ENCODE assay signal across 7 cellular contexts in the genomic region with DNA sequence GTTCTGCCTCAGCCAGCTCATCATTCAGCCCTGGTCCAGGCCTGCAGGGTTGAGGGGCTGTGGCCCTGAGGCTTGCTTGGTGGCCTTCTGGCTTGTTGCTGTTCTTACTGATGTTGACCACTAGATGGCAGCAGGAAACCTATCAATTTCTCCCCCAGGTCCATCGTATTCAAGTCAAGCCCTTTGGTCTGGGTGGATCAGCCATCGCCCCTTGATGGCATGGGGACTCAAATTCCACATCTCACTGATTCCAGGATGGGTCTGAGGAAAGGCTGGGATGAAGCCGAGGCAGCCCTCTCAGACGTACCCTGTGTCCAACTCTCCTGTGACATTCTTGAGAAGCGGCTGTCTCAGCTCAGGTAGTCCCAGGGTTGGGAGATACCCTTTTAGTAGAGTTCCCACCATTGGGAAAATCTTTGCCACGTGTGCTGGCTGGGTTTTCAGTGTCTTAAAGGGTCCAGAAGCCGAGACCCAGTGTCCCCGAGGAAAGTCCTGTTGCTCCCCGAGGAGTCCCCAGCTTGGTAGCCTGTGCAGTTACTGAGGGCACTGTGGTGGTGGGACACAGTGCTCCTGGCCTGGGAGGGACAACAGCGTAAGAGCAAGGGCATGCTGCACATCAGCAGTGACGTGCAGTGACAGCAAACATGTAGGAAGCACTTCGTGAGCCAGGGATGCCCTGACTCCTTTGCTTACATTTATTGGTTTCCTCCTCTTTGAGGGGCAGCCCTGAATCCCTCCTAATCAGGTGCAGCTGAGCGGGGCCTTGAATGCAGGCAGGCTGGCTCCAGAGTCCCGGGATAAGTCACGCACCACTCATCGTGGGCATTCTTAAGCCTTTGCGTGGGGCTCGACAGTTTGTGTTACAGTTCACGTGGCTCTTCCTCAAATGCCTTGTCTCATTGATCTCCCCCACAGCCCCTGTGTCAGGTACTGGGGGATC. TPM values are rescaled to one million over a fixed set of nuclear protein-coding genes. Genes with fewer than 3 reads are reported as not detected.
DNase-seq lines count a peak whose midpoint lies in the region; ATAC-seq, FAIRE-seq and TF ChIP-seq lines count a peak whose summit lies in the region.

No MANE protein-coding gene starts in this region.

- H3K4me3 Mint-ChIP-seq in astrocyte (ENCODE audit: unreplicated experiment), result no peak overlapping the region

- no peaks in the 10 kb centered on the region for H3K9me2 ChIP-seq in hepatocyte (replicated peaks; ENCODE audit: insufficient read depth)

- WGBS in hepatocyte (ENCODE audit: low lambda C conversion rate, missing lambda C conversion rate), result 80% methylated on average over 19 of the region's 19 CpGs
- WGBS in sigmoid colon, 2 donors, result 74% methylated on average over 19 of the region's 19 CpGs

- H3K79me2 ChIP-seq in astrocyte (ENCODE audit: insufficient read depth, low read length) (peaks cover 33% of the 10 kb centered on the region), hepatocyte (peaks cover 2% of the 10 kb centered on the region)

- FAIRE-seq in astrocyte (lab: Jason Lieb, UNC), result peak; percentile 80

- H3K4me3 ChIP-seq in GM06990 (replicated peaks; ENCODE audit: low read depth, low read length), result no peak overlapping the region
- no peak overlapping the region for H3K4me3 ChIP-seq in SJSA1
- no peak overlapping the region for H3K4me3 ChIP-seq in astrocyte (ENCODE audit: insufficient read depth, low read depth, low read length)
- H3K4me3 ChIP-seq in hepatocyte, result no peak overlapping the region
- H3K4me3 ChIP-seq in sigmoid colon, result no peak overlapping the region

- H3K36me3 ChIP-seq in GM06990 (ENCODE audit: control insufficient read depth, insufficient read depth, low read length) (no peaks in the 10 kb centered on the region), SJSA1 (no peaks in the 10 kb centered on the region), astrocyte (ENCODE audit: insufficient read depth, low read length) (no peaks in the 10 kb centered on the region), hepatocyte (replicated peaks; ENCODE audit: insufficient read depth, low read depth) (no peaks in the 10 kb centered on the region), sigmoid colon (no peaks in the 10 kb centered on the region)

- H3K27ac ChIP-seq in SJSA1 (no peak overlapping the region), astrocyte (ENCODE audit: low read depth, low read length) (no peak overlapping the region), hepatocyte (no peak overlapping the region), sigmoid colon (no peak overlapping the region)

- no peak for TF ChIP-seq POLR2A in sigmoid colon (IDR thresholded peaks at IDR 0.05)

- ATAC-seq in HG03039 (IDR thresholded peaks at IDR 0.05; ENCODE audit: unreplicated experiment), result no peak

- H3K27me3 ChIP-seq in GM06990 (replicated peaks; ENCODE audit: control insufficient read depth, insufficient read depth, low read length) (no peaks in the 10 kb centered on the region; the same call in none of the 2 replicates), SJSA1 (replicated peaks) (no peaks in the 10 kb centered on the region), astrocyte (ENCODE audit: insufficient read depth, low read length) (peaks cover 5% of the 10 kb centered on the region), hepatocyte (no peaks in the 10 kb centered on the region), sigmoid colon (no peaks in the 10 kb centered on the region)

- H3K9me3 Mint-ChIP-seq in astrocyte (ENCODE audit: unreplicated experiment), result no peaks in the 10 kb centered on the region

- TF ChIP-seq EP300 in sigmoid colon (IDR thresholded peaks at IDR 0.05), result no peak

- peaks cover 82% of the 10 kb centered on the region for H4K20me1 ChIP-seq in astrocyte (ENCODE audit: insufficient read depth, low read length)
- H4K20me1 ChIP-seq in hepatocyte (ENCODE audit: insufficient read depth, poor library complexity, severe bottlenecking), result no peaks in the 10 kb centered on the region

- H3K9ac ChIP-seq in astrocyte (ENCODE audit: low read length), result no peak overlapping the region

- peaks cover 21% of the 10 kb centered on the region for H3K27me3 Mint-ChIP-seq in astrocyte (ENCODE audit: low read depth, unreplicated experiment)

- H2AFZ ChIP-seq in astrocyte (ENCODE audit: low read depth, low read length) (no peak overlapping the region), hepatocyte (no peak overlapping the region)

- no peak overlapping the region for H3K27ac Mint-ChIP-seq in astrocyte (ENCODE audit: unreplicated experiment)

- no peak overlapping the region for H3K4me2 ChIP-seq in astrocyte (ENCODE audit: low read length)
- H3K4me2 ChIP-seq in hepatocyte, result no peak overlapping the region

- TF ChIP-seq CTCF in GM06990 (IDR thresholded peaks at IDR 0.05; ENCODE audit: insufficient read depth, low read length, poor library complexity, severe bottlenecking) (peak; percentile 69), astrocyte (IDR thresholded peaks at IDR 0.05; ENCODE audit: insufficient read depth, low read depth, low read length) (peak; percentile 73), hepatocyte (IDR thresholded peaks at IDR 0.05; ENCODE audit: poor library complexity) (peak; percentile 79), sigmoid colon (IDR thresholded peaks at IDR 0.05) (peak; percentile 57 to 81 (median 69))

- H3K4me1 Mint-ChIP-seq in astrocyte (ENCODE audit: low read depth, unreplicated experiment), result peaks cover 17% of the 10 kb centered on the region

- H3K9me3 ChIP-seq in SJSA1 (replicated peaks) (no peaks in the 10 kb centered on the region), astrocyte (ENCODE audit: insufficient read depth, low read depth, low read length) (no peaks in the 10 kb centered on the region), hepatocyte (ENCODE audit: low read depth) (no peaks in the 10 kb centered on the region), sigmoid colon (no peaks in the 10 kb centered on the region)

- H3K36me3 Mint-ChIP-seq in astrocyte (ENCODE audit: low read depth, unreplicated experiment), result peaks cover 1% of the 10 kb centered on the region

- intact Hi-C loops in sigmoid colon (cut with DNase I), result loop anchor here (1.0 to 5.0 kb wide), 3 partner anchors 58 to 140 kb away; a partner anchor contains a TSS

- H3K4me1 ChIP-seq in SJSA1 (replicated peaks) (peaks cover 24% of the 10 kb centered on the region), astrocyte (ENCODE audit: insufficient read depth, low read length) (peaks cover 19% of the 10 kb centered on the region), hepatocyte (ENCODE audit: insufficient read depth) (peaks cover 16% of the 10 kb centered on the region), sigmoid colon (peaks cover 0 to 34% (median 31%) of the 10 kb centered on the region in 4 donors)

- DNase-seq in GM06990 (ENCODE audit: extremely low read depth, insufficient read length) (peak; percentile 35), M059J (ENCODE audit: low read depth) (peak; percentile 67), SJSA1 (ENCODE audit: low read depth in 1 of 2, low spot score in 2 of 2) (peak; percentile 62 to 64), astrocyte (ENCODE audit: low read depth) (peak; percentile 46), hepatocyte (ENCODE audit: low spot score) (peak; percentile 80), sigmoid colon (no peak)

RNA-seq across cellular contexts. Expression of a gene that starts 58.6 kb away (rescaled TPM):
- 15.3 and 17.1 TPM in 2 replicates for total RNA-seq in M059J (2014; rRNA removed; shearing (Covaris generic))
- total RNA-seq in SJSA1 (2014; rRNA removed; shearing (Covaris generic)), result 21.5 and 23.0 TPM in 2 replicates
- total RNA-seq in astrocyte, result 39.8 and 40.9 TPM in 2 replicates
- 35.3 and 38.6 TPM in 2 replicates for total RNA-seq in hepatocyte
- polyA plus RNA-seq in hepatocyte, result 16.6 and 19.8 TPM in 2 replicates
- total RNA-seq in sigmoid colon, result 10 to 100 TPM; 18.2 to 28.0 (median 21.4) TPM
- 10 to 100 TPM in 1 of 3 donors, 1 to 10 TPM in 1, under 1 TPM in 1; 0.92 to 14.5 (median 2.4) TPM for polyA plus RNA-seq in sigmoid colon
